In the genomic region with DNA sequence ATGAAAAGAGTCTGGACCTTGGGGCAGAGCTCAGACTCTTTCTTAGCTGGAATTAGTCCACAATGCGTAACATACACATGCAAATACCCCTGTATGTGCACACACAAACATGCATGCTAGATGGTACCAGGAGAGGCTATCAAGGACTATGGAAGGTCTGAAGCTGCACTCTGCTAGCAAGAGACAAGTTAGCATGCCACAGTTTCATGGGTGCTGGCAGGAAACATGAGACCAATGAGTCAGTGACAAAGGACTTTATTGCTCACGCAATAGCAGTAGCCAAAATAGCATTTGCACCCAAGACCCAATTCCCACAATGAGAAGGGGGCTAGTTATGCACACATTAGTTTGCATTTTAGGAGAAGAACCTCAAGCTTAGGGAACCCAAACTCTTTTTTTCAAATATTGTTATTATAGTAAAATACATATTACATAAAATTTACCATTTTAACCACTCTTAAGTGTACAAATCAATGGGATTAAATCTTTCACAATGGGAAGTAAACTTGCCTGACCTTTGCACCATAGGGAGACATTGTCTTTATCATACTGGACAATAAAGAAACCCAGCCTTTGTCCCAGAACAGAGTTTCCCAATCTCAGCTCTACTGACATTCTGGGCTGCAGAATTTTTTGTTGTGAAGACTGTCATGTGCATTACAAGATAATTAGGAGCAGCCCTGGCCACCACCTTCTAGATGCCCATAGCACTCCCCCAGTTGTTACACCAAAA, we compare ENCODE assay signal across 1 cellular context.
A peak's percentile ranks its signal among the peaks of the same experiment; 100 is the strongest.
TF ChIP-seq lines count a peak whose summit lies in the region.

No MANE protein-coding gene starts in this region.

TF ChIP-seq in HepG2, 621 proteins besides CTCF, POLR2A, EP300 and RAD21 (continued from another document):
- TF ChIP-seq, protein P1, sequence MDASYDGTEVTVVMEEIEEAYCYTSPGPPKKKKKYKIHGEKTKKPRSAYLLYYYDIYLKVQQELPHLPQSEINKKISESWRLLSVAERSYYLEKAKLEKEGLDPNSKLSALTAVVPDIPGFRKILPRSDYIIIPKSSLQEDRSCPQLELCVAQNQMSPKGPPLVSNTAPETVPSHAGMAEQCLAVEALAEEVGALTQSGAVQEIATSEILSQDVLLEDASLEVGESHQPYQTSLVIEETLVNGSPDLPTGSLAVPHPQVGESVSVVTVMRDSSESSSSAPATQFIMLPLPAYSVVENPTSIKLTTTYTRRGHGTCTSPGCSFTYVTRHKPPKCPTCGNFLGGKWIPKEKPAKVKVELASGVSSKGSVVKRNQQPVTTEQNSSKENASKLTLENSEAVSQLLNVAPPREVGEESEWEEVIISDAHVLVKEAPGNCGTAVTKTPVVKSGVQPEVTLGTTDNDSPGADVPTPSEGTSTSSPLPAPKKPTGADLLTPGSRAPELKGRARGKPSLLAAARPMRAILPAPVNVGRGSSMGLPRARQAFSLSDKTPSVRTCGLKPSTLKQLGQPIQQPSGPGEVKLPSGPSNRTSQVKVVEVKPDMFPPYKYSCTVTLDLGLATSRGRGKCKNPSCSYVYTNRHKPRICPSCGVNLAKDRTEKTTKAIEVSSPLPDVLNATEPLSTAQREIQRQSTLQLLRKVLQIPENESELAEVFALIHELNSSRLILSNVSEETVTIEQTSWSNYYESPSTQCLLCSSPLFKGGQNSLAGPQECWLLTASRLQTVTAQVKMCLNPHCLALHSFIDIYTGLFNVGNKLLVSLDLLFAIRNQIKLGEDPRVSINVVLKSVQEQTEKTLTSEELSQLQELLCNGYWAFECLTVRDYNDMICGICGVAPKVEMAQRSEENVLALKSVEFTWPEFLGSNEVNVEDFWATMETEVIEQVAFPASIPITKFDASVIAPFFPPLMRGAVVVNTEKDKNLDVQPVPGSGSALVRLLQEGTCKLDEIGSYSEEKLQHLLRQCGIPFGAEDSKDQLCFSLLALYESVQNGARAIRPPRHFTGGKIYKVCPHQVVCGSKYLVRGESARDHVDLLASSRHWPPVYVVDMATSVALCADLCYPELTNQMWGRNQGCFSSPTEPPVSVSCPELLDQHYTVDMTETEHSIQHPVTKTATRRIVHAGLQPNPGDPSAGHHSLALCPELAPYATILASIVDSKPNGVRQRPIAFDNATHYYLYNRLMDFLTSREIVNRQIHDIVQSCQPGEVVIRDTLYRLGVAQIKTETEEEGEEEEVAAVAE (CRISPR knock-in tag; IDR thresholded peaks at IDR 0.05; ENCODE audit: borderline replicate concordance), result no peak
- TF ChIP-seq SCMH1 (CRISPR knock-in tag; IDR thresholded peaks at IDR 0.05; ENCODE audit: borderline replicate concordance) (no peak), MTF2 (CRISPR knock-in tag; IDR thresholded peaks at IDR 0.05; ENCODE audit: borderline replicate concordance) (no peak), PAWR (CRISPR knock-in tag; IDR thresholded peaks at IDR 0.05; ENCODE audit: borderline replicate concordance) (no peak), ATF6 (CRISPR knock-in tag; conservative IDR thresholded peaks at IDR 0.05) (no peak), ZNF816 (CRISPR knock-in tag; IDR thresholded peaks at IDR 0.05; ENCODE audit: borderline replicate concordance) (no peak), ARID3A (IDR thresholded peaks at IDR 0.05; ENCODE audit: low read depth, low read length) (peak; percentile 75), GATAD2A (CRISPR knock-in tag; IDR thresholded peaks at IDR 0.05) (peak; percentile 86), SOX6 (IDR thresholded peaks at IDR 0.05) (no peak), SOX6 (CRISPR knock-in tag; IDR thresholded peaks at IDR 0.05) (peak; percentile 97), ZBTB7A (CRISPR knock-in tag; IDR thresholded peaks at IDR 0.05) (no peak), LCORL (IDR thresholded peaks at IDR 0.05) (no peak), LCORL (CRISPR knock-in tag; IDR thresholded peaks at IDR 0.05) (0 out of 2 replicates have a peak, but pooled peaks have one; percentile 21), ASH2L (IDR thresholded peaks at IDR 0.05; ENCODE audit: insufficient read length, low read depth, low read length) (peak; percentile 59), FOXO4 (CRISPR knock-in tag; conservative IDR thresholded peaks at IDR 0.05) (no peak), MBNL3 (CRISPR knock-in tag; conservative IDR thresholded peaks at IDR 0.05) (no peak), ZUFSP (CRISPR knock-in tag; IDR thresholded peaks at IDR 0.05; ENCODE audit: borderline replicate concordance) (no peak), ZMYM4 (CRISPR knock-in tag; IDR thresholded peaks at IDR 0.05) (0 out of 2 replicates have a peak, but pooled peaks have one; percentile 20), TOPORS (CRISPR knock-in tag; IDR thresholded peaks at IDR 0.05) (no peak)
